ENCODE assay signal across 13 cellular contexts in the genomic region with DNA sequence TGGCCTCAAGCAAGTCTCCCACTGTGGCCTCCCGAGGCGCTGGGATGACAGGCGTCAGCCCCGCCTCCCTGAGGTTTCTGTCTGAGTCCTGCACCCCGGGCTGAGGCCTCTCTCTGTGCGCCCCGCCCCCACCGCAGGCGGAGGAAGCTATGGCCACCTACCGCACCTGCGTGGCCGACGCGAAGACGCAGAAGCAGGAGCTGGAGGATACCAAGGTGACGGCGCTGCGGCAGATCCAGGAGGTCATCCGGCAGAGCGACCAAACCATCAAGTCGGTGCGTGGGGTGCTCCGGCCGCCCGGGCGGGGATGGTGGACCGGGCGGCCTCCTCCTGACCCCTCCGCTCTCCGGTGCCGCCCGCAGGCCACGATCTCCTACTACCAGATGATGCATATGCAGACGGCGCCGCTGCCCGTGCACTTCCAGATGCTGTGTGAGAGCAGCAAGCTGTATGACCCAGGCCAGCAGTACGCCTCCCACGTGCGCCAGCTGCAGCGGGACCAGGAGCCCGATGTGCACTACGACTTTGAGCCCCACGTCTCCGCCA. TPM values are rescaled to one million over a fixed set of nuclear protein-coding genes. Genes with fewer than 3 reads are reported as not detected.
DNase-seq lines count a peak whose midpoint lies in the region; ATAC-seq and TF ChIP-seq lines count a peak whose summit lies in the region.
"Had no signal": no experiment of that assay in that cellular context is flagged by ENCODE, and none has a peak within 500 bp of the region (broad histone marks: within the 10 kb centered on the region; RNA-seq: fewer than 3 reads in every experiment).

No MANE protein-coding gene starts in this region.

- TF ChIP-seq CTCF in CD8-positive, alpha-beta T cell (IDR thresholded peaks at IDR 0.05), result no peak
- no peak for TF ChIP-seq CTCF in SK-N-SH (IDR thresholded peaks at IDR 0.05)
- no peak for TF ChIP-seq CTCF in spleen (IDR thresholded peaks at IDR 0.05 in 8 of 11, conservative IDR thresholded peaks at IDR 0.05 in 3 of 11)
- no peak for TF ChIP-seq CTCF in natural killer cell (IDR thresholded peaks at IDR 0.05)

- H3K27me3 ChIP-seq in CD8-positive, alpha-beta T cell (ENCODE audit: insufficient read depth, low read length), result no peaks in the 10 kb centered on the region
- H3K27me3 ChIP-seq in SK-N-SH (ENCODE audit: insufficient read depth), result no peaks in the 10 kb centered on the region
- no peaks in the 10 kb centered on the region for H3K27me3 ChIP-seq in spleen (replicated peaks in 1 of 7)
- H3K27me3 ChIP-seq: BLaER1 had no signal

- H3K79me2 ChIP-seq in SK-N-SH (ENCODE audit: insufficient read depth), result no peaks in the 10 kb centered on the region

- CTCF ChIA-PET in CD8-positive, alpha-beta T cell (lab: Charles Lee), result interaction anchor here (0.5 to 16.2 kb wide), 6 partner anchors 8 to 164 kb away, joined by 3 to 148 read pairs (median 8); a partner anchor contains a TSS
- CTCF ChIA-PET in SK-N-SH (lab: Yijun Ruan, JAX), result interaction anchor here (1.0 to 3.2 kb wide), 10 partner anchors 8 to 187 kb away, joined by 3 to 24 read pairs (median 3); a partner anchor contains a TSS
- CTCF ChIA-PET in activated naive CD4-positive, alpha-beta T cell treated with anti-CD3 and anti-CD28 coated beads for 36 hours (lab: Charles Lee), result interaction anchor here (0.6 kb wide), 1 partner anchor 114 kb away, joined by 3 read pairs; no protein-coding TSS in a partner anchor

- H3K9me3 Mint-ChIP-seq in CD8-positive, alpha-beta T cell, result no peaks in the 10 kb centered on the region
- no peaks in the 10 kb centered on the region for H3K9me3 Mint-ChIP-seq in activated naive CD4-positive, alpha-beta T cell treated with anti-CD3 and anti-CD28 coated beads for 36 hours
- no peaks in the 10 kb centered on the region for H3K9me3 Mint-ChIP-seq in natural killer cell
- H3K9me3 Mint-ChIP-seq: brain, nephron progenitor cell had no signal

- peaks cover 72% of the 10 kb centered on the region for H3K36me3 Mint-ChIP-seq in CD8-positive, alpha-beta T cell
- peaks cover 55% of the 10 kb centered on the region for H3K36me3 Mint-ChIP-seq in activated naive CD4-positive, alpha-beta T cell treated with anti-CD3 and anti-CD28 coated beads for 36 hours (ENCODE audit: low read depth)
- H3K36me3 Mint-ChIP-seq in natural killer cell, result peaks cover 7% of the 10 kb centered on the region
- H3K36me3 Mint-ChIP-seq: brain had no signal

- peaks cover 46% of the 10 kb centered on the region for H3K4me1 Mint-ChIP-seq in CD8-positive, alpha-beta T cell (ENCODE audit: low read depth)
- peaks cover 60% of the 10 kb centered on the region for H3K4me1 Mint-ChIP-seq in activated naive CD4-positive, alpha-beta T cell treated with anti-CD3 and anti-CD28 coated beads for 36 hours (ENCODE audit: low read depth)
- peaks cover 16 to 19% of the 10 kb centered on the region in 2 donors for H3K4me1 Mint-ChIP-seq in natural killer cell
- H3K4me1 Mint-ChIP-seq: brain had no signal

- H3K27ac Mint-ChIP-seq in CD8-positive, alpha-beta T cell, result peak overlapping the region; percentile 100
- H3K27ac Mint-ChIP-seq in activated naive CD4-positive, alpha-beta T cell treated with anti-CD3 and anti-CD28 coated beads for 36 hours, result peak overlapping the region; percentile 65
- peak overlapping the region in 1 of 2 donors; percentile 38 for H3K27ac Mint-ChIP-seq in natural killer cell
- H3K27ac Mint-ChIP-seq: brain, nephron progenitor cell had no signal

- H3K4me2 ChIP-seq in SK-N-SH, result no peak overlapping the region
- H3K4me2 ChIP-seq: BLaER1 had no signal

- peak in 4 of 7 experiments; percentile 64 to 78 (median 72) for DNase-seq in CD8-positive, alpha-beta T cell
- DNase-seq in SK-N-SH (peak; percentile 89), spleen (peak; percentile 85), natural killer cell (no peak), NCI-H1048 (lab: John Stamatoyannopoulos, UW) (no peak), kidney glomerular epithelial cell (lab: John Stamatoyannopoulos, UW) (no peak)
- peak; percentile 94 for DNase-seq in activated naive CD4-positive, alpha-beta T cell treated with anti-CD3 and anti-CD28 coated beads for 36 hours
- DNase-seq: NCI-H1436, nephron progenitor cell, WERI-Rb-1 had no signal

- TF ChIP-seq EP300 in SK-N-SH (IDR thresholded peaks at IDR 0.05; ENCODE audit: borderline replicate concordance in 1 of 2, low read depth in 1 of 2, low read length in 1 of 2), result no peak

- H3K27ac ChIP-seq in CD8-positive, alpha-beta T cell (ENCODE audit: low read depth, low read length), result peak overlapping the region; percentile 49
- H3K27ac ChIP-seq in SK-N-SH (ENCODE audit: low read depth in 2 of 2, low read length in 1 of 2) (peak overlapping the region in 1 of 2 experiments; percentile 54; a peak in 1 of 4 replicates), spleen (peak overlapping the region in 5 of 8 donors; percentile 15 to 97 (median 87))
- H3K27ac ChIP-seq: BLaER1, WERI-Rb-1 had no signal

- H3K4me3 ChIP-seq in CD8-positive, alpha-beta T cell (ENCODE audit: low read depth, low read length), result peak overlapping the region; percentile 45
- peak overlapping the region in 1 of 2 experiments; percentile 17; a peak in 1 of 4 replicates for H3K4me3 ChIP-seq in SK-N-SH (ENCODE audit: low read depth in 2 of 2, low read length in 1 of 2)
- peak overlapping the region in 1 of 8 donors; percentile 62 for H3K4me3 ChIP-seq in spleen
- H3K4me3 ChIP-seq: BLaER1 had no signal

- POLR2A ChIA-PET in CD8-positive, alpha-beta T cell (lab: Charles Lee), result interaction anchor here (0.8 to 28.4 kb wide), 9 partner anchors 3 to 190 kb away, joined by 3 to 1023 read pairs (median 9); a partner anchor contains a TSS
- POLR2A ChIA-PET in SK-N-SH (lab: Yijun Ruan, JAX), result no interaction called here

- intact Hi-C loops in CD8-positive, alpha-beta T cell (cut with DNase I, micrococcal nuclease), result loop anchor here (5.0 to 10.0 kb wide), 4 partner anchors 155 to 285 kb away; a partner anchor contains a TSS
- intact Hi-C loops in activated naive CD4-positive, alpha-beta T cell treated with anti-CD3 and anti-CD28 coated beads for 36 hours (cut with micrococcal nuclease), result loop anchor here (5.0 kb wide), 1 partner anchor 172 kb away; no protein-coding TSS in a partner anchor
- intact Hi-C loops in spleen (cut with DNase I; ENCODE audit: low total_unique reads), result loop anchor here (10.0 kb wide), 1 partner anchor 55 kb away; a partner anchor contains a TSS
- intact Hi-C loops in natural killer cell (cut with micrococcal nuclease), result no loop called here

- H3K27me3 Mint-ChIP-seq in CD8-positive, alpha-beta T cell (ENCODE audit: low read depth), result no peaks in the 10 kb centered on the region
- no peaks in the 10 kb centered on the region for H3K27me3 Mint-ChIP-seq in activated naive CD4-positive, alpha-beta T cell treated with anti-CD3 and anti-CD28 coated beads for 36 hours (ENCODE audit: low read depth)
- no peaks in the 10 kb centered on the region for H3K27me3 Mint-ChIP-seq in natural killer cell (ENCODE audit: low read depth in 2 of 2)
- H3K27me3 Mint-ChIP-seq: brain had no signal

- no peaks in the 10 kb centered on the region for H3K9me3 ChIP-seq in CD8-positive, alpha-beta T cell (ENCODE audit: low read length)
- no peaks in the 10 kb centered on the region for H3K9me3 ChIP-seq in SK-N-SH
- no peaks in the 10 kb centered on the region for H3K9me3 ChIP-seq in spleen
- H3K9me3 ChIP-seq: BLaER1 had no signal

- no peaks in the 10 kb centered on the region for H4K20me1 ChIP-seq in SK-N-SH (ENCODE audit: insufficient read depth)

- H2AFZ ChIP-seq in SK-N-SH (ENCODE audit: low read depth), result no peak overlapping the region

- no peak for TF ChIP-seq POLR2A in spleen (IDR thresholded peaks at IDR 0.05)

- H3F3A ChIP-seq in SK-N-SH (replicated peaks; ENCODE audit: insufficient read depth), result peaks cover 5% of the 10 kb centered on the region

- TF ChIP-seq RAD21 in SK-N-SH (IDR thresholded peaks at IDR 0.05; ENCODE audit: low read length), result peak; percentile 40

- peaks cover 68% of the 10 kb centered on the region for H3K36me3 ChIP-seq in CD8-positive, alpha-beta T cell (ENCODE audit: insufficient read depth, low read length)
- H3K36me3 ChIP-seq in SK-N-SH (replicated peaks in 1 of 2; ENCODE audit: control insufficient read depth in 1 of 2, insufficient read depth in 2 of 2, low read length in 1 of 2), result no peaks in the 10 kb centered on the region
- peaks cover 0 to 94% (median 66%) of the 10 kb centered on the region in 6 donors for H3K36me3 ChIP-seq in spleen

- H3K4me1 ChIP-seq in CD8-positive, alpha-beta T cell (ENCODE audit: insufficient read depth, low read length), result peaks cover 79% of the 10 kb centered on the region
- H3K4me1 ChIP-seq in SK-N-SH (ENCODE audit: control insufficient read depth in 1 of 2, insufficient read depth in 2 of 2, low read depth in 1 of 2, low read length in 1 of 2), result peaks cover 0 to 22% of the 10 kb centered on the region in 2 experiments; a peak in 2 of 4 replicates
- peaks cover 39 to 100% (median 92%) of the 10 kb centered on the region in 6 donors for H3K4me1 ChIP-seq in spleen

- WGBS in SK-N-SH (ENCODE audit: low lambda C conversion rate), result 39% methylated on average over 5 of the region's 45 CpGs
- 79 to 92% (median 88%) methylated on average over 20 to 45 of the region's 45 CpGs for WGBS in spleen, 5 donors

- no peak overlapping the region for H3K9ac ChIP-seq in SK-N-SH
- H3K9ac ChIP-seq: BLaER1 had no signal

- H3K4me3 Mint-ChIP-seq in CD8-positive, alpha-beta T cell, result peak overlapping the region; percentile 86
- peak overlapping the region; percentile 9 for H3K4me3 Mint-ChIP-seq in activated naive CD4-positive, alpha-beta T cell treated with anti-CD3 and anti-CD28 coated beads for 36 hours
- H3K4me3 Mint-ChIP-seq in natural killer cell, result no peak overlapping the region
- H3K4me3 Mint-ChIP-seq: brain, nephron progenitor cell had no signal

- no peaks in the 10 kb centered on the region for H3K9me2 ChIP-seq in SK-N-SH

- no peak for ATAC-seq in CD8-positive, alpha-beta T cell
- ATAC-seq in natural killer cell, result no peak
- no peak for ATAC-seq in HG02678 (IDR thresholded peaks at IDR 0.05; ENCODE audit: unreplicated experiment)

RNA-seq across cellular contexts. Expression of a gene that starts 12.7 kb away (rescaled TPM):
- 100 to 1,000 TPM; 901 to 938 TPM for total RNA-seq in CD8-positive, alpha-beta T cell
- polyA plus RNA-seq in SK-N-SH (2012; rRNA removed), result 2.8 and 4.2 TPM in 2 replicates
- polyA plus RNA-seq in SK-N-SH (2012; cell fraction: cytosol; rRNA removed), result 1.7 and 2.5 TPM in 2 replicates
- 5.9 and 9.7 TPM in 2 replicates for polyA plus RNA-seq in SK-N-SH (2012; cell fraction: nucleus; rRNA removed)
- 100 to 1,000 TPM; 123 to 136 TPM for total RNA-seq in activated naive CD4-positive, alpha-beta T cell treated with anti-CD3 and anti-CD28 coated beads for 36 hours
- 100 to 1,000 TPM; 161 to 258 (median 237) TPM for total RNA-seq in spleen
- polyA plus RNA-seq in spleen, result 100 to 1,000 TPM; 205 to 356 (median 329) TPM
- total RNA-seq in natural killer cell, result 100 to 1,000 TPM; 535 to 601 (median 560) TPM

RNA-seq across cellular contexts. Expression of a gene that starts 15.5 kb away (rescaled TPM):
- 10 to 100 TPM; 75.3 to 76.2 TPM for total RNA-seq in CD8-positive, alpha-beta T cell
- 238 and 283 TPM in 2 replicates for polyA plus RNA-seq in SK-N-SH (2012; rRNA removed)
- 143 and 208 TPM in 2 replicates for polyA plus RNA-seq in SK-N-SH (2012; cell fraction: cytosol; rRNA removed)
- polyA plus RNA-seq in SK-N-SH (2012; cell fraction: nucleus; rRNA removed), result 134 and 138 TPM in 2 replicates
- 100 to 1,000 TPM; 238 to 258 TPM for total RNA-seq in activated naive CD4-positive, alpha-beta T cell treated with anti-CD3 and anti-CD28 coated beads for 36 hours
- 100 to 1,000 TPM; 106 to 152 (median 123) TPM for total RNA-seq in spleen
- 100 to 1,000 TPM in 2 of 3 donors, 10 to 100 TPM in 1; 70.8 to 144 (median 105) TPM for polyA plus RNA-seq in spleen
- total RNA-seq in natural killer cell, result 100 to 1,000 TPM in 1 of 3 donors, 10 to 100 TPM in 2; 77.3 to 105 (median 91.6) TPM

RNA-seq across cellular contexts. Expression of a gene that starts 24.2 kb away (rescaled TPM):
- 100 to 1,000 TPM; 172 to 174 TPM for total RNA-seq in CD8-positive, alpha-beta T cell
- polyA plus RNA-seq in SK-N-SH (2012; rRNA removed) (566 and 925 TPM in 2 replicates), spleen (100 to 1,000 TPM; 480 to 562 (median 522) TPM)
- polyA plus RNA-seq in SK-N-SH (2012; cell fraction: cytosol; rRNA removed), result 591 and 700 TPM in 2 replicates
- polyA plus RNA-seq in SK-N-SH (2012; cell fraction: nucleus; rRNA removed), result 511 and 671 TPM in 2 replicates
- 100 to 1,000 TPM; 244 to 253 TPM for total RNA-seq in activated naive CD4-positive, alpha-beta T cell treated with anti-CD3 and anti-CD28 coated beads for 36 hours
- total RNA-seq in spleen (100 to 1,000 TPM; 138 to 275 (median 216) TPM), natural killer cell (100 to 1,000 TPM; 108 to 126 (median 121) TPM)

RNA-seq across cellular contexts. Expression of a gene that starts 39.7 kb away (rescaled TPM):
- total RNA-seq in CD8-positive, alpha-beta T cell, result 10 to 100 TPM; 93.3 to 98.0 TPM
- polyA plus RNA-seq in SK-N-SH (2012; rRNA removed), result 7.8 and 8.3 TPM in 2 replicates
- polyA plus RNA-seq in SK-N-SH (2012; cell fraction: cytosol; rRNA removed), result 3.1 and 3.9 TPM in 2 replicates
- polyA plus RNA-seq in SK-N-SH (2012; cell fraction: nucleus; rRNA removed), result 53.6 and 91.8 TPM in 2 replicates
- 10 to 100 TPM; 24.4 to 30.1 TPM for total RNA-seq in activated naive CD4-positive, alpha-beta T cell treated with anti-CD3 and anti-CD28 coated beads for 36 hours
- 100 to 1,000 TPM in 3 of 7 donors, 10 to 100 TPM in 4; 64.6 to 162 (median 94.7) TPM for total RNA-seq in spleen
- 100 to 1,000 TPM in 2 of 3 donors, 10 to 100 TPM in 1; 67.5 to 197 (median 152) TPM for polyA plus RNA-seq in spleen
- 100 to 1,000 TPM in 2 of 3 donors, 10 to 100 TPM in 1; 73.3 to 149 (median 121) TPM for total RNA-seq in natural killer cell

RNA-seq across cellular contexts. Expression of a gene that starts 53.2 kb away (rescaled TPM):
- 100 to 1,000 TPM; 382 to 392 TPM for total RNA-seq in CD8-positive, alpha-beta T cell
- polyA plus RNA-seq in SK-N-SH (2012; rRNA removed) (152 and 279 TPM in 2 replicates), spleen (100 to 1,000 TPM; 126 to 147 (median 140) TPM)
- 125 and 167 TPM in 2 replicates for polyA plus RNA-seq in SK-N-SH (2012; cell fraction: cytosol; rRNA removed)
- 199 and 204 TPM in 2 replicates for polyA plus RNA-seq in SK-N-SH (2012; cell fraction: nucleus; rRNA removed)
- 100 to 1,000 TPM; 104 TPM for total RNA-seq in activated naive CD4-positive, alpha-beta T cell treated with anti-CD3 and anti-CD28 coated beads for 36 hours
- total RNA-seq in spleen (100 to 1,000 TPM; 102 to 296 (median 233) TPM), natural killer cell (100 to 1,000 TPM; 163 to 276 (median 179) TPM)

Comparison
In these comparisons a context has a peak if more than half of its experiments do, and no peak if none do; other contexts are left out.
1. DNase-seq: peak in CD8-positive, alpha-beta T cell (4 of 7), SK-N-SH (single experiment), activated naive CD4-positive, alpha-beta T cell treated with anti-CD3 and anti-CD28 coated beads for 36 hours (single experiment) and spleen (single experiment); none in natural killer cell (single experiment), NCI-H1048 (single experiment) and kidney glomerular epithelial cell (single experiment).